9 cellular contexts compared by ENCODE assay signal in genomic region chr16:79601092-79601977, GRCh38. TPM values are rescaled to one million over a fixed set of nuclear protein-coding genes. Genes with fewer than 3 reads are reported as not detected.
DNase-seq lines count a peak whose midpoint lies in the region; ATAC-seq and TF ChIP-seq lines count a peak whose summit lies in the region.
"Had no signal": no experiment of that assay in that cellular context is flagged by ENCODE, and none has a peak within 500 bp of the region (broad histone marks: within the 10 kb centered on the region; RNA-seq: fewer than 3 reads in every experiment).

No MANE protein-coding gene starts in this region.

- H3K4me3 Mint-ChIP-seq in activated T-helper 17 cell treated with anti-CD3 and anti-CD28 coated beads, Interleukin-2, amount 50 U/mL, for 72 hours: peak overlapping the region; percentile 87

- no peak overlapping the region for H2AFZ ChIP-seq in neural cell (ENCODE audit: low read depth, low read length)

- peaks cover 12% of the 10 kb centered on the region for H3K79me2 ChIP-seq in neural cell (replicated peaks; ENCODE audit: insufficient read depth, low read length)

- H3K9ac ChIP-seq in neural cell (ENCODE audit: low read length): no peak overlapping the region

- no peaks in the 10 kb centered on the region for H3K9me3 ChIP-seq in neural cell (ENCODE audit: low read length)

- H3K4me2 ChIP-seq in neural cell (ENCODE audit: low read length): peak overlapping the region; percentile 95

- DNase-seq in AG09309 (ENCODE audit: low read depth) (no peak), HuH-7 (ENCODE audit: low spot score) (peak; percentile 71), foreskin keratinocyte (peak in 1 of 2 donors; percentile 73)

- TF ChIP-seq RAD21 in neural cell (conservative IDR thresholded peaks at IDR 0.05): no peak

- H3K4me3 ChIP-seq in AG09309 (ENCODE audit: control insufficient read depth, low read depth, low read length) (peak overlapping the region; percentile 57), neural cell (ENCODE audit: low read length) (peak overlapping the region; percentile 67)

- H3F3A ChIP-seq in neural cell (ENCODE audit: insufficient read depth, low read length, poor library complexity, severe bottlenecking): no peaks in the 10 kb centered on the region

- H3K36me3 Mint-ChIP-seq in activated T-helper 17 cell treated with anti-CD3 and anti-CD28 coated beads, Interleukin-2, amount 50 U/mL, for 72 hours (ENCODE audit: low read depth): peaks cover 70% of the 10 kb centered on the region

- H3K9me2 ChIP-seq in neural cell (ENCODE audit: insufficient read depth, low read length): no peaks in the 10 kb centered on the region

- H3K27me3 ChIP-seq in foreskin keratinocyte: peaks cover 7% of the 10 kb centered on the region
- H3K27me3 ChIP-seq in neural cell (ENCODE audit: insufficient read depth, low read depth, low read length): peaks cover 23% of the 10 kb centered on the region

- H3K27me3 Mint-ChIP-seq in activated T-helper 17 cell treated with anti-CD3 and anti-CD28 coated beads, Interleukin-2, amount 50 U/mL, for 72 hours: no peaks in the 10 kb centered on the region

- TF ChIP-seq EP300 in neural cell (conservative IDR thresholded peaks at IDR 0.05; ENCODE audit: poor library complexity, severe bottlenecking): no peak

- H3K4me1 ChIP-seq in foreskin keratinocyte: peaks cover 5% of the 10 kb centered on the region

- H3K27ac Mint-ChIP-seq in activated T-helper 17 cell treated with anti-CD3 and anti-CD28 coated beads, Interleukin-2, amount 50 U/mL, for 72 hours: peak overlapping the region; percentile 99

- H3K36me3 ChIP-seq in neural cell (ENCODE audit: insufficient read depth, low read length): no peaks in the 10 kb centered on the region

- no peaks in the 10 kb centered on the region for H3K9me3 Mint-ChIP-seq in activated T-helper 17 cell treated with anti-CD3 and anti-CD28 coated beads, Interleukin-2, amount 50 U/mL, for 72 hours

- ATAC-seq in activated T-helper 17 cell treated with anti-CD3 and anti-CD28 coated beads, Interleukin-2, amount 50 U/mL, for 72 hours (replicated peaks): peak; percentile 3
- ATAC-seq in foreskin keratinocyte: peak; percentile 41
- ATAC-seq in HG02938 (IDR thresholded peaks at IDR 0.05; ENCODE audit: unreplicated experiment): no peak
- ATAC-seq in GM21576 (IDR thresholded peaks at IDR 0.05; ENCODE audit: unreplicated experiment): no peak
- ATAC-seq in GM18520 (IDR thresholded peaks at IDR 0.05; ENCODE audit: unreplicated experiment): no peak
- ATAC-seq: HCT116 had no signal

- TF ChIP-seq CTCF in AG09309 (IDR thresholded peaks at IDR 0.05; ENCODE audit: control insufficient read depth, insufficient read depth, low read depth, low read length, missing control alignments) (no peak), foreskin keratinocyte (conservative IDR thresholded peaks at IDR 0.05) (no peak), neural cell (IDR thresholded peaks at IDR 0.05; ENCODE audit: poor library complexity, severe bottlenecking) (no peak)

- peaks cover 28% of the 10 kb centered on the region for H3K4me1 Mint-ChIP-seq in activated T-helper 17 cell treated with anti-CD3 and anti-CD28 coated beads, Interleukin-2, amount 50 U/mL, for 72 hours

- no peaks in the 10 kb centered on the region for H4K20me1 ChIP-seq in neural cell (ENCODE audit: insufficient read depth)

- H3K27ac ChIP-seq in foreskin keratinocyte (peak overlapping the region; percentile 3), neural cell (ENCODE audit: low read length) (no peak overlapping the region)

TF ChIP-seq in neural cell, 6 proteins besides CTCF, POLR2A, EP300 and RAD21:
- TF ChIP-seq SMC3 (conservative IDR thresholded peaks at IDR 0.05; ENCODE audit: poor library complexity) (no peak), POLR2AphosphoS5 (IDR thresholded peaks at IDR 0.05) (no peak), EZH2 (IDR thresholded peaks at IDR 0.05; ENCODE audit: borderline replicate concordance, insufficient read depth, low read length, poor library complexity, severe bottlenecking) (no peak), MXI1 (conservative IDR thresholded peaks at IDR 0.05; ENCODE audit: poor library complexity, severe bottlenecking) (no peak), TAF1 (IDR thresholded peaks at IDR 0.05; ENCODE audit: low read depth) (no peak)
- TF ChIP-seq, protein P1, sequence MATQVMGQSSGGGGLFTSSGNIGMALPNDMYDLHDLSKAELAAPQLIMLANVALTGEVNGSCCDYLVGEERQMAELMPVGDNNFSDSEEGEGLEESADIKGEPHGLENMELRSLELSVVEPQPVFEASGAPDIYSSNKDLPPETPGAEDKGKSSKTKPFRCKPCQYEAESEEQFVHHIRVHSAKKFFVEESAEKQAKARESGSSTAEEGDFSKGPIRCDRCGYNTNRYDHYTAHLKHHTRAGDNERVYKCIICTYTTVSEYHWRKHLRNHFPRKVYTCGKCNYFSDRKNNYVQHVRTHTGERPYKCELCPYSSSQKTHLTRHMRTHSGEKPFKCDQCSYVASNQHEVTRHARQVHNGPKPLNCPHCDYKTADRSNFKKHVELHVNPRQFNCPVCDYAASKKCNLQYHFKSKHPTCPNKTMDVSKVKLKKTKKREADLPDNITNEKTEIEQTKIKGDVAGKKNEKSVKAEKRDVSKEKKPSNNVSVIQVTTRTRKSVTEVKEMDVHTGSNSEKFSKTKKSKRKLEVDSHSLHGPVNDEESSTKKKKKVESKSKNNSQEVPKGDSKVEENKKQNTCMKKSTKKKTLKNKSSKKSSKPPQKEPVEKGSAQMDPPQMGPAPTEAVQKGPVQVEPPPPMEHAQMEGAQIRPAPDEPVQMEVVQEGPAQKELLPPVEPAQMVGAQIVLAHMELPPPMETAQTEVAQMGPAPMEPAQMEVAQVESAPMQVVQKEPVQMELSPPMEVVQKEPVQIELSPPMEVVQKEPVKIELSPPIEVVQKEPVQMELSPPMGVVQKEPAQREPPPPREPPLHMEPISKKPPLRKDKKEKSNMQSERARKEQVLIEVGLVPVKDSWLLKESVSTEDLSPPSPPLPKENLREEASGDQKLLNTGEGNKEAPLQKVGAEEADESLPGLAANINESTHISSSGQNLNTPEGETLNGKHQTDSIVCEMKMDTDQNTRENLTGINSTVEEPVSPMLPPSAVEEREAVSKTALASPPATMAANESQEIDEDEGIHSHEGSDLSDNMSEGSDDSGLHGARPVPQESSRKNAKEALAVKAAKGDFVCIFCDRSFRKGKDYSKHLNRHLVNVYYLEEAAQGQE (IDR thresholded peaks at IDR 0.05; ENCODE audit: borderline replicate concordance): no peak

RNA-seq across cellular contexts. Expression of gene MAF, which starts 0.8 kb away (rescaled TPM):
- 100 to 1,000 TPM; 173 to 375 TPM for total RNA-seq in activated T-helper 17 cell treated with anti-CD3 and anti-CD28 coated beads, Interleukin-2, amount 50 U/mL, for 72 hours
- 0.81 and 2.9 TPM in 2 replicates for total RNA-seq in foreskin keratinocyte
- 0.38 and 1.1 TPM in 2 replicates for polyA plus RNA-seq in foreskin keratinocyte
- polyA plus RNA-seq in neural cell: 0.92 and 2.1 TPM in 2 replicates
- 1.2 and 1.4 TPM in 2 replicates for polyA minus RNA-seq in neural cell

Comparison
In these comparisons a context has a peak if more than half of its experiments do, and no peak if none do; other contexts are left out.
1. ATAC-seq: peak in activated T-helper 17 cell treated with anti-CD3 and anti-CD28 coated beads, Interleukin-2, amount 50 U/mL, for 72 hours (single experiment) and foreskin keratinocyte (single experiment); none in HG02938 (single experiment), GM21576 (single experiment) and GM18520 (single experiment).
2. RNA of gene MAF, which starts 0.8 kb away (total RNA-seq): 173 to 375 TPM in activated T-helper 17 cell treated with anti-CD3 and anti-CD28 coated beads, Interleukin-2, amount 50 U/mL, for 72 hours; 0.81 to 2.9 TPM in foreskin keratinocyte; every median in the first group is over 10 times any median in the second.